ENCODE assay signal across 8 cellular contexts in genomic region chrX:153794897-153795816, GRCh38. TPM values are rescaled to one million over a fixed set of nuclear protein-coding genes. Genes with fewer than 3 reads are reported as not detected.
A peak's percentile ranks its signal among the peaks of the same experiment; 100 is the strongest.
DNase-seq lines count a peak whose midpoint lies in the region; ATAC-seq and TF ChIP-seq lines count a peak whose summit lies in the region.

No MANE protein-coding gene starts in this region.

- H3K27me3 Mint-ChIP-seq in activated CD4-positive, alpha-beta T cell treated with anti-CD3 and anti-CD28 coated beads, Interleukin-2, amount 10 ng/mL, durations not matched to agents 7 days and 5 days: no peaks in the 10 kb centered on the region

- H3K36me3 ChIP-seq in psoas muscle (ENCODE audit: insufficient read depth in 1 of 2, low read depth in 1 of 2): peaks cover 4 to 13% of the 10 kb centered on the region in 2 donors

- H3K27me3 ChIP-seq in psoas muscle (ENCODE audit: insufficient read depth in 3 of 3, low read length in 2 of 3): no peaks in the 10 kb centered on the region

- peak overlapping the region; percentile 93 for H3K4me3 Mint-ChIP-seq in activated CD4-positive, alpha-beta T cell treated with anti-CD3 and anti-CD28 coated beads, Interleukin-2, amount 10 ng/mL, durations not matched to agents 7 days and 5 days

- WGBS in psoas muscle, 3 donors: 6 to 40% (median 10%) methylated on average over 23 to 47 of the region's 47 CpGs

- peak overlapping the region; percentile 82 for H3K4me3 ChIP-seq in fibroblast of villous mesenchyme (ENCODE audit: low read depth, low read length)
- peak overlapping the region; percentile 78 for H3K4me3 ChIP-seq in psoas muscle

- peak overlapping the region; percentile 91 for H3K27ac ChIP-seq in psoas muscle

- intact Hi-C loops in psoas muscle (cut with DNase I): no loop called here

- no peak for TF ChIP-seq CTCF in fibroblast of villous mesenchyme (IDR thresholded peaks at IDR 0.05; ENCODE audit: insufficient read depth, low read depth, low read length)
- TF ChIP-seq CTCF in psoas muscle (IDR thresholded peaks at IDR 0.05): no peak

- CTCF ChIA-PET in activated CD4-positive, alpha-beta T cell treated with anti-CD3 and anti-CD28 coated beads, Interleukin-2, amount 10 ng/mL, durations not matched to agents 7 days and 5 days (lab: Charles Lee): interaction anchor here (0.7 to 1.0 kb wide), 2 partner anchors 9 to 23 kb away, joined by 3 read pairs; no protein-coding TSS in a partner anchor

- H3K27ac Mint-ChIP-seq in activated CD4-positive, alpha-beta T cell treated with anti-CD3 and anti-CD28 coated beads, Interleukin-2, amount 10 ng/mL, durations not matched to agents 7 days and 5 days: peak overlapping the region; percentile 85

- ATAC-seq in psoas muscle: peak in 3 of 4 donors; percentile 10 to 24 (median 18)
- no peak for ATAC-seq in HG03159 (IDR thresholded peaks at IDR 0.05; ENCODE audit: unreplicated experiment)

- no peaks in the 10 kb centered on the region for H3K9me3 ChIP-seq in psoas muscle

- H3K4me1 ChIP-seq in psoas muscle: peaks cover 13% of the 10 kb centered on the region

- peaks cover 11% of the 10 kb centered on the region for H3K36me3 Mint-ChIP-seq in activated CD4-positive, alpha-beta T cell treated with anti-CD3 and anti-CD28 coated beads, Interleukin-2, amount 10 ng/mL, durations not matched to agents 7 days and 5 days (ENCODE audit: low read depth)

- POLR2A ChIA-PET in activated CD4-positive, alpha-beta T cell treated with anti-CD3 and anti-CD28 coated beads, Interleukin-2, amount 10 ng/mL, durations not matched to agents 7 days and 5 days (lab: Charles Lee): no interaction called here

- H3K9me3 Mint-ChIP-seq in activated CD4-positive, alpha-beta T cell treated with anti-CD3 and anti-CD28 coated beads, Interleukin-2, amount 10 ng/mL, durations not matched to agents 7 days and 5 days: no peaks in the 10 kb centered on the region

- H3K4me1 Mint-ChIP-seq in activated CD4-positive, alpha-beta T cell treated with anti-CD3 and anti-CD28 coated beads, Interleukin-2, amount 10 ng/mL, durations not matched to agents 7 days and 5 days: peaks cover 21% of the 10 kb centered on the region

- DNase-seq in activated T-cell treated with anti-CD3 and anti-CD28 coated beads for 1 hour (ENCODE audit: low read depth): peak; percentile 11
- DNase-seq in activated T-cell treated with anti-CD3 and anti-CD28 coated beads, Interleukin-2, amount 50 U/mL, for 1 hour: no peak
- peak; percentile 14 for DNase-seq in activated CD4-positive, alpha-beta T cell treated with anti-CD3 and anti-CD28 coated beads, Interleukin-2, amount 10 ng/mL, durations not matched to agents 7 days and 5 days
- DNase-seq in fibroblast of villous mesenchyme (ENCODE audit: low read depth): peak; percentile 20
- DNase-seq in psoas muscle: peak in 1 of 2 donors; percentile 35
- DNase-seq in NCI-H1436 (lab: John Stamatoyannopoulos, UW): no peak
- no peak for DNase-seq in HK-2 (ENCODE audit: unreplicated experiment)

RNA-seq across cellular contexts. Expression of gene SSR4, which starts 0.7 kb away (rescaled TPM):
- total RNA-seq in activated CD4-positive, alpha-beta T cell treated with anti-CD3 and anti-CD28 coated beads, Interleukin-2, amount 10 ng/mL, durations not matched to agents 7 days and 5 days: 100 to 1,000 TPM; 193 to 203 TPM
- 122 and 133 TPM in 2 replicates for total RNA-seq in fibroblast of villous mesenchyme
- 10 to 100 TPM; 57.2 to 86.6 (median 71.2) TPM for total RNA-seq in psoas muscle
- 100 to 1,000 TPM in 2 of 3 donors, 10 to 100 TPM in 1; 84.5 to 198 (median 107) TPM for polyA plus RNA-seq in psoas muscle

RNA-seq across cellular contexts. Expression of gene IDH3G, which starts 1.0 kb away (rescaled TPM):
- 10 to 100 TPM; 60.1 to 64.8 TPM for total RNA-seq in activated CD4-positive, alpha-beta T cell treated with anti-CD3 and anti-CD28 coated beads, Interleukin-2, amount 10 ng/mL, durations not matched to agents 7 days and 5 days
- 37.4 and 40.2 TPM in 2 replicates for total RNA-seq in fibroblast of villous mesenchyme
- 10 to 100 TPM; 45.6 to 56.9 (median 51.8) TPM for total RNA-seq in psoas muscle
- polyA plus RNA-seq in psoas muscle: 10 to 100 TPM; 25.0 to 54.2 (median 44.3) TPM

RNA-seq across cellular contexts. Expression of gene SRPK3, which starts 14.3 kb away (rescaled TPM):
- total RNA-seq in activated CD4-positive, alpha-beta T cell treated with anti-CD3 and anti-CD28 coated beads, Interleukin-2, amount 10 ng/mL, durations not matched to agents 7 days and 5 days: not detected
- 0.86 and 0.97 TPM in 2 replicates for total RNA-seq in fibroblast of villous mesenchyme
- total RNA-seq in psoas muscle: 100 to 1,000 TPM in 1 of 4 donors, 10 to 100 TPM in 3; 43.7 to 140 (median 61.4) TPM
- 10 to 100 TPM; 14.5 to 37.4 (median 23.3) TPM for polyA plus RNA-seq in psoas muscle

RNA-seq across cellular contexts. Expression of gene PLXNB3, which starts 31.1 kb away (rescaled TPM):
- under 1 TPM; 0.23 to 0.35 TPM for total RNA-seq in activated CD4-positive, alpha-beta T cell treated with anti-CD3 and anti-CD28 coated beads, Interleukin-2, amount 10 ng/mL, durations not matched to agents 7 days and 5 days
- total RNA-seq in fibroblast of villous mesenchyme: 3.0 and 3.5 TPM in 2 replicates
- 1 to 10 TPM in 1 of 4 donors, under 1 TPM in 3; 0.27 to 1.5 (median 0.73) TPM for total RNA-seq in psoas muscle
- polyA plus RNA-seq in psoas muscle: under 1 TPM; 0.13 to 0.35 (median 0.31) TPM

RNA-seq across cellular contexts. Expression of gene PDZD4, which starts 35.2 kb away (rescaled TPM):
- total RNA-seq in activated CD4-positive, alpha-beta T cell treated with anti-CD3 and anti-CD28 coated beads, Interleukin-2, amount 10 ng/mL, durations not matched to agents 7 days and 5 days: under 1 TPM; 0.32 to 0.60 TPM
- total RNA-seq in fibroblast of villous mesenchyme: 0.32 and 0.43 TPM in 2 replicates
- 1 to 10 TPM in 3 of 4 donors, under 1 TPM in 1; 0.50 to 2.1 (median 1.4) TPM for total RNA-seq in psoas muscle
- polyA plus RNA-seq in psoas muscle: 1 to 10 TPM in 1 of 3 donors, under 1 TPM in 2; 0.65 to 1.3 (median 0.79) TPM

Comparison
In these comparisons a context has a peak if more than half of its experiments do, and no peak if none do; other contexts are left out.
1. DNase-seq: peak in activated T-cell treated with anti-CD3 and anti-CD28 coated beads for 1 hour (single experiment), activated CD4-positive, alpha-beta T cell treated with anti-CD3 and anti-CD28 coated beads, Interleukin-2, amount 10 ng/mL, durations not matched to agents 7 days and 5 days (single experiment) and fibroblast of villous mesenchyme (single experiment); none in activated T-cell treated with anti-CD3 and anti-CD28 coated beads, Interleukin-2, amount 50 U/mL, for 1 hour (single experiment), NCI-H1436 (single experiment) and HK-2 (single experiment).
2. RNA of gene SRPK3, which starts 14.3 kb away (total RNA-seq): 43.7 to 140 TPM in psoas muscle; 0.86 to 0.97 TPM in fibroblast of villous mesenchyme and not detected in activated CD4-positive, alpha-beta T cell treated with anti-CD3 and anti-CD28 coated beads, Interleukin-2, amount 10 ng/mL, durations not matched to agents 7 days and 5 days; every median in the first group is over 10 times any median in the second.